Comparison of ENCODE assay signal across 1 cellular context in the genomic region with DNA sequence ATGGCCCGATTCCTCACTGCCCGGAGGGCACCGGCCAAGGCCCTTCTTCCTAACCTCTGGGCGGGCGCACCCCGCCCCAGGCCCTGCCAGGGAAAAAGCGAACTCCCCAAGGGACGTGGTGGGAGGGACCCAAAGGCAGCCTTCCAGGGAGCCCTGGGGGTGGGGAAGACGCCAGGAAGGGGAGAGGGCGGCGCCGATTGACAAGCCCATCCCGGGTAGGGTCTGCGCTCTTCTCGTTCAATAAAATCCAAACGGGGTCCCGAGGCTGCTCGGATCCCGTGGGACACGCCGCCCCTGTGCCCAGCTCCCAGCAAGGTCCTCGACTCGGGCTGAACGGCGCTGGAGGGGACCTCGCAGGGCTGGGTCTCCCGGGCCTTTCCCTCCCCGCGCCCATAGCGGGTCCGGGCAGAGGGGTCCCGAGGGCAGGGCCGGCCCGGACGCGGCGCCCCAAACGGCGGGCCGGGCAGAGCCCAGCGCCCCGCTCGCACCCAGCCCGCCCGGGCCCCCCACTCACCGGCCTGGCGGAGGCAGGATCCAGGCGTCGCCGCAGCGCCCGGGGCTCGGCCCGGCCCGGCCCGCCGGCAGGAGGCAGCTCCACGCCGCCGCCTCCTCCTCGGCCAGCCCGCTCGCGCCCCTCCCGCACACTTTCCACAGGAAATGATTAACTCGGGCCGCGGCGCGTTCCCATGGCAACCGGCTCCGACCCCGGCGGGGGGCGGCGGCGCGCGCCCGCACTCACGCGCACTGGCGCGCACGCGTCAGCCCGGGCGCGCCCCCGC.
TF ChIP-seq lines count a peak whose summit lies in the region.

A gene with protein sequence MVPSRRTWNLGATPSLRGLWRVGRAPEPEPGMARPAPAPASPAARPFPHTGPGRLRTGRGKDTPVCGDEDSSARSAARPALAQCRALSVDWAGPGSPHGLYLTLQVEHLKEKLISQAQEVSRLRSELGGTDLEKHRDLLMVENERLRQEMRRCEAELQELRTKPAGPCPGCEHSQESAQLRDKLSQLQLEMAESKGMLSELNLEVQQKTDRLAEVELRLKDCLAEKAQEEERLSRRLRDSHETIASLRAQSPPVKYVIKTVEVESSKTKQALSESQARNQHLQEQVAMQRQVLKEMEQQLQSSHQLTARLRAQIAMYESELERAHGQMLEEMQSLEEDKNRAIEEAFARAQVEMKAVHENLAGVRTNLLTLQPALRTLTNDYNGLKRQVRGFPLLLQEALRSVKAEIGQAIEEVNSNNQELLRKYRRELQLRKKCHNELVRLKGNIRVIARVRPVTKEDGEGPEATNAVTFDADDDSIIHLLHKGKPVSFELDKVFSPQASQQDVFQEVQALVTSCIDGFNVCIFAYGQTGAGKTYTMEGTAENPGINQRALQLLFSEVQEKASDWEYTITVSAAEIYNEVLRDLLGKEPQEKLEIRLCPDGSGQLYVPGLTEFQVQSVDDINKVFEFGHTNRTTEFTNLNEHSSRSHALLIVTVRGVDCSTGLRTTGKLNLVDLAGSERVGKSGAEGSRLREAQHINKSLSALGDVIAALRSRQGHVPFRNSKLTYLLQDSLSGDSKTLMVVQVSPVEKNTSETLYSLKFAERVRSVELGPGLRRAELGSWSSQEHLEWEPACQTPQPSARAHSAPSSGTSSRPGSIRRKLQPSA (minus strand): TSS at position 636 of the 779 bp plus-strand sequence. CDS start 4,248 bp downstream, outside the sequence.

TF ChIP-seq in K562, 482 proteins besides CTCF, POLR2A, EP300 and RAD21 (continued from another document and continues in another):
- TF ChIP-seq, protein P1, sequence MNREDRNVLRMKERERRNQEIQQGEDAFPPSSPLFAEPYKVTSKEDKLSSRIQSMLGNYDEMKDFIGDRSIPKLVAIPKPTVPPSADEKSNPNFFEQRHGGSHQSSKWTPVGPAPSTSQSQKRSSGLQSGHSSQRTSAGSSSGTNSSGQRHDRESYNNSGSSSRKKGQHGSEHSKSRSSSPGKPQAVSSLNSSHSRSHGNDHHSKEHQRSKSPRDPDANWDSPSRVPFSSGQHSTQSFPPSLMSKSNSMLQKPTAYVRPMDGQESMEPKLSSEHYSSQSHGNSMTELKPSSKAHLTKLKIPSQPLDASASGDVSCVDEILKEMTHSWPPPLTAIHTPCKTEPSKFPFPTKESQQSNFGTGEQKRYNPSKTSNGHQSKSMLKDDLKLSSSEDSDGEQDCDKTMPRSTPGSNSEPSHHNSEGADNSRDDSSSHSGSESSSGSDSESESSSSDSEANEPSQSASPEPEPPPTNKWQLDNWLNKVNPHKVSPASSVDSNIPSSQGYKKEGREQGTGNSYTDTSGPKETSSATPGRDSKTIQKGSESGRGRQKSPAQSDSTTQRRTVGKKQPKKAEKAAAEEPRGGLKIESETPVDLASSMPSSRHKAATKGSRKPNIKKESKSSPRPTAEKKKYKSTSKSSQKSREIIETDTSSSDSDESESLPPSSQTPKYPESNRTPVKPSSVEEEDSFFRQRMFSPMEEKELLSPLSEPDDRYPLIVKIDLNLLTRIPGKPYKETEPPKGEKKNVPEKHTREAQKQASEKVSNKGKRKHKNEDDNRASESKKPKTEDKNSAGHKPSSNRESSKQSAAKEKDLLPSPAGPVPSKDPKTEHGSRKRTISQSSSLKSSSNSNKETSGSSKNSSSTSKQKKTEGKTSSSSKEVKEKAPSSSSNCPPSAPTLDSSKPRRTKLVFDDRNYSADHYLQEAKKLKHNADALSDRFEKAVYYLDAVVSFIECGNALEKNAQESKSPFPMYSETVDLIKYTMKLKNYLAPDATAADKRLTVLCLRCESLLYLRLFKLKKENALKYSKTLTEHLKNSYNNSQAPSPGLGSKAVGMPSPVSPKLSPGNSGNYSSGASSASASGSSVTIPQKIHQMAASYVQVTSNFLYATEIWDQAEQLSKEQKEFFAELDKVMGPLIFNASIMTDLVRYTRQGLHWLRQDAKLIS (CRISPR knock-in tag; IDR thresholded peaks at IDR 0.05): 0 out of 2 replicates have a peak, but pooled peaks have one; percentile 32
- TF ChIP-seq SAP30 (IDR thresholded peaks at IDR 0.05; ENCODE audit: borderline replicate concordance, insufficient read depth, low read depth, low read length, poor library complexity, severe bottlenecking): peak; percentile 14
- 0 out of 2 replicates have a peak, but pooled peaks have one; percentile 23 for TF ChIP-seq ZBTB1 (CRISPR knock-in tag; IDR thresholded peaks at IDR 0.05; ENCODE audit: borderline replicate concordance, low read depth)
- TF ChIP-seq JUND (IDR thresholded peaks at IDR 0.05; ENCODE audit: borderline replicate concordance, low read depth, low read length): no peak; the same call in 1 of the 2 replicates
- TF ChIP-seq JUND (tag; IDR thresholded peaks at IDR 0.05; ENCODE audit: borderline replicate concordance, low read depth, low read length): 0 out of 3 replicates have a peak, but pooled peaks have one; percentile 9
- no peak for TF ChIP-seq BDP1 (IDR thresholded peaks at IDR 0.05; ENCODE audit: insufficient read depth, insufficient read length)
- no peak for TF ChIP-seq NR2C2 (CRISPR knock-in tag; IDR thresholded peaks at IDR 0.05)
- peak; percentile 68 for TF ChIP-seq NR2C2 (tag; IDR thresholded peaks at IDR 0.05)
- peak; percentile 76; the same call in 1 of the 2 replicates for TF ChIP-seq ZNF584 (CRISPR knock-in tag; IDR thresholded peaks at IDR 0.05; ENCODE audit: low read depth)
- no peak for TF ChIP-seq NCOR1 (IDR thresholded peaks at IDR 0.05)
- peak; percentile 75 for TF ChIP-seq POLR2G (IDR thresholded peaks at IDR 0.05; ENCODE audit: low read depth, low read length)
- TF ChIP-seq XRCC5 (IDR thresholded peaks at IDR 0.05; ENCODE audit: low read depth, low read length): no peak
- TF ChIP-seq ZFX (CRISPR knock-in tag; IDR thresholded peaks at IDR 0.05): no peak
- peak; percentile 80 for TF ChIP-seq BMI1 (IDR thresholded peaks at IDR 0.05; ENCODE audit: low read length)
- TF ChIP-seq, protein P2, sequence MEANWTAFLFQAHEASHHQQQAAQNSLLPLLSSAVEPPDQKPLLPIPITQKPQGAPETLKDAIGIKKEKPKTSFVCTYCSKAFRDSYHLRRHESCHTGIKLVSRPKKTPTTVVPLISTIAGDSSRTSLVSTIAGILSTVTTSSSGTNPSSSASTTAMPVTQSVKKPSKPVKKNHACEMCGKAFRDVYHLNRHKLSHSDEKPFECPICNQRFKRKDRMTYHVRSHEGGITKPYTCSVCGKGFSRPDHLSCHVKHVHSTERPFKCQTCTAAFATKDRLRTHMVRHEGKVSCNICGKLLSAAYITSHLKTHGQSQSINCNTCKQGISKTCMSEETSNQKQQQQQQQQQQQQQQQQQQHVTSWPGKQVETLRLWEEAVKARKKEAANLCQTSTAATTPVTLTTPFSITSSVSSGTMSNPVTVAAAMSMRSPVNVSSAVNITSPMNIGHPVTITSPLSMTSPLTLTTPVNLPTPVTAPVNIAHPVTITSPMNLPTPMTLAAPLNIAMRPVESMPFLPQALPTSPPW (CRISPR knock-in tag; IDR thresholded peaks at IDR 0.05): peak; percentile 96
- TF ChIP-seq MEF2A (IDR thresholded peaks at IDR 0.05; ENCODE audit: control insufficient read depth, low read depth, low read length): no peak
- TF ChIP-seq SIN3B (IDR thresholded peaks at IDR 0.05; ENCODE audit: low read depth): peak; percentile 46; the same call in 1 of the 2 replicates
- no peak for TF ChIP-seq FOXK1 (CRISPR knock-in tag; IDR thresholded peaks at IDR 0.05; ENCODE audit: borderline replicate concordance)
- no peak for TF ChIP-seq TAF7 (tag; IDR thresholded peaks at IDR 0.05)
- no peak for TF ChIP-seq HSF4 (CRISPR knock-in tag; IDR thresholded peaks at IDR 0.05; ENCODE audit: borderline replicate concordance)
- TF ChIP-seq, protein P3, sequence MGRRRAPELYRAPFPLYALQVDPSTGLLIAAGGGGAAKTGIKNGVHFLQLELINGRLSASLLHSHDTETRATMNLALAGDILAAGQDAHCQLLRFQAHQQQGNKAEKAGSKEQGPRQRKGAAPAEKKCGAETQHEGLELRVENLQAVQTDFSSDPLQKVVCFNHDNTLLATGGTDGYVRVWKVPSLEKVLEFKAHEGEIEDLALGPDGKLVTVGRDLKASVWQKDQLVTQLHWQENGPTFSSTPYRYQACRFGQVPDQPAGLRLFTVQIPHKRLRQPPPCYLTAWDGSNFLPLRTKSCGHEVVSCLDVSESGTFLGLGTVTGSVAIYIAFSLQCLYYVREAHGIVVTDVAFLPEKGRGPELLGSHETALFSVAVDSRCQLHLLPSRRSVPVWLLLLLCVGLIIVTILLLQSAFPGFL (CRISPR knock-in tag; IDR thresholded peaks at IDR 0.05): no peak
- TF ChIP-seq MIER1 (IDR thresholded peaks at IDR 0.05; ENCODE audit: low read depth): no peak
- TF ChIP-seq YY1 (IDR thresholded peaks at IDR 0.05; ENCODE audit: borderline replicate concordance in 1 of 3, control insufficient read depth in 1 of 3, extremely low read depth in 1 of 3, insufficient read depth in 3 of 3, insufficient read length in 1 of 3, insufficient replicate concordance in 2 of 3, low read depth in 1 of 3, low read length in 2 of 3): peak in 2 of 3 experiments; percentile 45 to 52
- TF ChIP-seq SIX5 (IDR thresholded peaks at IDR 0.05; ENCODE audit: borderline replicate concordance in 1 of 2, insufficient read depth in 1 of 2, low read depth in 1 of 2, low read length in 2 of 2): no peak
- TF ChIP-seq ZNF589 (CRISPR knock-in tag; IDR thresholded peaks at IDR 0.05; ENCODE audit: low read depth): 0 out of 2 replicates have a peak, but pooled peaks have one; percentile 55
- peak; percentile 89 for TF ChIP-seq HMGN3 (IDR thresholded peaks at IDR 0.05; ENCODE audit: borderline replicate concordance, extremely low read depth, insufficient read length, low read depth, low read length)
- no peak for TF ChIP-seq ARID2 (IDR thresholded peaks at IDR 0.05)
- TF ChIP-seq KDM5B (IDR thresholded peaks at IDR 0.05; ENCODE audit: insufficient replicate concordance, low read depth, low read length): peak; percentile 28
- peak; percentile 89; the same call in 1 of the 2 replicates for TF ChIP-seq DMBX1 (CRISPR knock-in tag; IDR thresholded peaks at IDR 0.05; ENCODE audit: borderline replicate concordance)
- no peak for TF ChIP-seq PHB2 (IDR thresholded peaks at IDR 0.05; ENCODE audit: low read depth)
- TF ChIP-seq CEBPB (tag; IDR thresholded peaks at IDR 0.05): no peak
- TF ChIP-seq ZNF644 (tag; IDR thresholded peaks at IDR 0.05; ENCODE audit: low read depth): peak; percentile 90
- 0 out of 2 replicates have a peak, but pooled peaks have one; percentile 43 for TF ChIP-seq ETV5 (CRISPR knock-in tag; IDR thresholded peaks at IDR 0.05; ENCODE audit: low read depth)
- peak in 1 of 2 experiments; percentile 0; a peak in 1 of 4 replicates for TF ChIP-seq KDM4B (IDR thresholded peaks at IDR 0.05; ENCODE audit: borderline replicate concordance in 2 of 2, low read depth in 1 of 2)
- peak; percentile 72; the same call in 1 of the 2 replicates for TF ChIP-seq RB1 (IDR thresholded peaks at IDR 0.05; ENCODE audit: low read depth)
- TF ChIP-seq SMAD4 (CRISPR knock-in tag; conservative IDR thresholded peaks at IDR 0.05): peak; percentile 91
- TF ChIP-seq FOSL1 (tag; conservative IDR thresholded peaks at IDR 0.05): peak; percentile 70
- TF ChIP-seq ZNF444 (CRISPR knock-in tag; IDR thresholded peaks at IDR 0.05): no peak
- TF ChIP-seq ERF (CRISPR knock-in tag; IDR thresholded peaks at IDR 0.05): 0 out of 2 replicates have a peak, but pooled peaks have one; percentile 82
- peak; percentile 44; the same call in 1 of the 2 replicates for TF ChIP-seq PHF8 (IDR thresholded peaks at IDR 0.05; ENCODE audit: borderline replicate concordance, low read length)
- TF ChIP-seq PHB (CRISPR knock-in tag; IDR thresholded peaks at IDR 0.05): 0 out of 2 replicates have a peak, but pooled peaks have one; percentile 14
- 0 out of 4 replicates have a peak, but pooled peaks of 1 of the 2 experiments have one; percentile 5 for TF ChIP-seq HDAC1 (IDR thresholded peaks at IDR 0.05)
- peak; percentile 81 for TF ChIP-seq GABPA (tag; conservative IDR thresholded peaks at IDR 0.05; ENCODE audit: low read depth)
- no peak; a peak in 1 of 4 replicates for TF ChIP-seq SIN3A (IDR thresholded peaks at IDR 0.05; ENCODE audit: borderline replicate concordance in 2 of 2, control insufficient read depth in 1 of 2, low read depth in 2 of 2, low read length in 2 of 2)
- TF ChIP-seq ZNF354B (CRISPR knock-in tag; IDR thresholded peaks at IDR 0.05): no peak
- TF ChIP-seq EHMT2 (IDR thresholded peaks at IDR 0.05): no peak
- TF ChIP-seq RFX1 (IDR thresholded peaks at IDR 0.05): peak; percentile 75
- peak; percentile 89 for TF ChIP-seq CCNT2 (IDR thresholded peaks at IDR 0.05; ENCODE audit: borderline replicate concordance, extremely low read depth, insufficient read length, low read depth, low read length)
